8 cellular contexts compared by ENCODE assay signal in the genomic region with DNA sequence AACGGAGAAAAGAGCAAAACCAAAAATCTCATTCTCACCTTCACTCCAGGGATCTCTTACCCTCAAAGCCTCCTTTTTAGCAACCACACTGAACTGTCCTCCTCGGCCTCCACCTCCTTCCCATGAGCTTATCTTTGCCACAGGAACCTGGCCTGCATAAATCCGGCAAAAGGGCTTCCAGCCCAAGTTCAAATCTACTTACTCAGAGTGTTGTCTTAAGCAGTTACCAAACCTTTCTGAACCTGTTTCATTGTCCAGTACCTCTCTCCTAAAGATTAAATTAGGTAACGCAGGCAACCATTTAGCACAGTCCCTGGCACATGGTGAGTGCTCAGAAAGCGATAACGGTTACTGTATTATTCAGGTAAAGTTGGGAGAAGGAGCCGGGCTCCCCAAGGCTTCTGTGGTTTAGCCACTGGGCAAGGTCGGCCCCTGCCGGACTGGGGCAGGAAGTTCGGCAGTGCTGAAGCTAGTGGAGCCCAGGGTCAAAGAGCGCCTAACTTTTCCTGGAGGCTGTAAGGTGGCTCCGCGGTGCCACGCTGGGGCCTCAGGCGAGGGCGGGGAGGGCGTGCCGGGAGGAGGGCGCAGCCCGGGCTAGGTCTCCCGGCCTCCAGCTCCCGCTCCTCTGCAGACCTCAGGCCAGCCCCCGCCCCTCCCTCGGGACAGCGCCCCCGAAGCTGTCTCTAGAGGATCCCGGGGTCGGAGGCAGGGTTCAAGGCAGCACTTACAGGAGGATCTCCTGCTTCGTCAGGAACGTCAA. TPM values are rescaled to one million over a fixed set of nuclear protein-coding genes. Genes with fewer than 3 reads are reported as not detected.
DNase-seq lines count a peak whose midpoint lies in the region; ATAC-seq and TF ChIP-seq lines count a peak whose summit lies in the region.

No MANE protein-coding gene starts in this region.

- H2BK5ac ChIP-seq in trophoblast cell (ENCODE audit: low read depth, low read length, poor library complexity): peak overlapping the region; percentile 33

- peaks cover 77% of the 10 kb centered on the region for H3F3A ChIP-seq in PC-9 (ENCODE audit: insufficient read depth, low read depth)

- peak; percentile 71 for DNase-seq in AG08396 (ENCODE audit: low spot score)
- DNase-seq in PC-9: peak; percentile 68 to 79
- DNase-seq in activated gamma-delta T cell (lab: John Stamatoyannopoulos, UW): peak; percentile 30
- peak; percentile 49 for DNase-seq in globus pallidus (ENCODE audit: low spot score)
- peak; percentile 60 to 79 for DNase-seq in trophoblast cell
- no peak for DNase-seq in uterus

- peaks cover 5% of the 10 kb centered on the region for H3K79me1 ChIP-seq in trophoblast cell (ENCODE audit: low read length)

- H3K9me2 ChIP-seq in PC-9 (ENCODE audit: insufficient read depth): no peaks in the 10 kb centered on the region

- H2BK120ac ChIP-seq in trophoblast cell (ENCODE audit: insufficient read depth, low read length, poor library complexity): no peak overlapping the region

- peak overlapping the region; percentile 45 for H3K9ac ChIP-seq in trophoblast cell (ENCODE audit: low read length)

- H3K18ac ChIP-seq in trophoblast cell (ENCODE audit: low read length): peak overlapping the region; percentile 70

- no peak overlapping the region for H3K23ac ChIP-seq in trophoblast cell (ENCODE audit: low read length)

- H4K8ac ChIP-seq in trophoblast cell (ENCODE audit: low read depth, low read length): peak overlapping the region; percentile 40

- H3K9me3 ChIP-seq in PC-9 (ENCODE audit: insufficient read depth, low read depth) (no peaks in the 10 kb centered on the region), trophoblast cell (ENCODE audit: insufficient read depth, low read depth, low read length) (no peaks in the 10 kb centered on the region), uterus (no peaks in the 10 kb centered on the region)

- H4K12ac ChIP-seq in trophoblast cell (ENCODE audit: low read depth, low read length): peak overlapping the region; percentile 55

- H3K36me3 ChIP-seq in PC-9 (ENCODE audit: low read depth): peaks cover 17% of the 10 kb centered on the region
- H3K36me3 ChIP-seq in trophoblast cell (ENCODE audit: control insufficient read depth in 1 of 2, insufficient read depth in 2 of 2, low read length in 2 of 2): peaks cover 27 to 28% of the 10 kb centered on the region in 2 experiments
- no peaks in the 10 kb centered on the region for H3K36me3 ChIP-seq in uterus

- no peak for TF ChIP-seq POLR2A in uterus (IDR thresholded peaks at IDR 0.05)

- peak overlapping the region; percentile 86 for H3K4me3 ChIP-seq in PC-9
- H3K4me3 ChIP-seq in trophoblast cell (ENCODE audit: low read depth, low read length): peak overlapping the region; percentile 85
- peak overlapping the region; percentile 76 to 81 for H3K4me3 ChIP-seq in uterus

- TF ChIP-seq CTCF in PC-9 (conservative IDR thresholded peaks at IDR 0.05) (peak; percentile 64), uterus (IDR thresholded peaks at IDR 0.05) (peak in 3 of 4 experiments; percentile 43 to 60 (median 47))

- no CpG with 5 or more reads among the region's 30 CpGs for WGBS in trophoblast cell (ENCODE audit: extremely low coverage, insufficient coverage, insufficient read length)

- H4K91ac ChIP-seq in trophoblast cell (ENCODE audit: low read depth, low read length): peak overlapping the region; percentile 20

- H3K4me1 ChIP-seq in PC-9 (replicated peaks; ENCODE audit: insufficient read depth) (peaks cover 57% of the 10 kb centered on the region), trophoblast cell (ENCODE audit: control insufficient read depth in 1 of 2, insufficient read depth in 2 of 2, low read length in 2 of 2) (peaks cover 2 to 3% of the 10 kb centered on the region in 2 experiments), uterus (peaks cover 0 to 4% of the 10 kb centered on the region in 2 donors)

- peak overlapping the region; percentile 94 for H3K4me2 ChIP-seq in PC-9
- H3K4me2 ChIP-seq in trophoblast cell (ENCODE audit: low read length): peak overlapping the region; percentile 92

- peak overlapping the region; percentile 22 for H3K14ac ChIP-seq in trophoblast cell (ENCODE audit: low read length)

- H3K27me3 ChIP-seq in PC-9 (ENCODE audit: insufficient read depth, low read depth): no peaks in the 10 kb centered on the region
- H3K27me3 ChIP-seq in trophoblast cell (ENCODE audit: insufficient read depth, low read length): no peaks in the 10 kb centered on the region
- no peaks in the 10 kb centered on the region for H3K27me3 ChIP-seq in uterus

- peak overlapping the region; percentile 89 for H2AFZ ChIP-seq in PC-9
- H2AFZ ChIP-seq in trophoblast cell (ENCODE audit: insufficient read depth, low read length, poor library complexity): peak overlapping the region; percentile 65

- peak overlapping the region; percentile 1 for H3K4ac ChIP-seq in trophoblast cell (ENCODE audit: low read depth, low read length)

- intact Hi-C loops in PC-9 (cut with micrococcal nuclease; ENCODE audit: unreplicated experiment): loop anchor here (1.0 to 5.0 kb wide), 4 partner anchors 32 to 341 kb away; a partner anchor contains a TSS
- intact Hi-C loops in uterus (cut with DNase I; ENCODE audit: low total_unique reads): no loop called here

- POLR2A ChIA-PET in PC-9 (lab: Charles Lee; ENCODE audit: unreplicated experiment): interaction anchor here (0.6 to 1.0 kb wide), 5 partner anchors 16 to 298 kb away, joined by 3 to 11 read pairs (median 8); a partner anchor contains a TSS

- TSS peak; percentile 41 for BruUV-seq in PC-9 (replicated peaks; lab: Mats Ljungman, UMichigan)

- H2BK12ac ChIP-seq in trophoblast cell (ENCODE audit: low read length): no peak overlapping the region

- H4K20me1 ChIP-seq in PC-9 (ENCODE audit: insufficient read depth): 0 out of 2 replicates have a peak, but pooled peaks cover 14% of the 10 kb centered on the region

- peaks cover 49% of the 10 kb centered on the region for H3K79me2 ChIP-seq in PC-9 (ENCODE audit: low read depth)
- H3K79me2 ChIP-seq in trophoblast cell (ENCODE audit: control insufficient read depth, insufficient read depth, low read length, poor library complexity): no peaks in the 10 kb centered on the region

- CTCF ChIA-PET in PC-9 (lab: Charles Lee): interaction anchor here (0.8 kb wide), 1 partner anchor 59 kb away, joined by 3 read pairs; no protein-coding TSS in a partner anchor

- peak; percentile 23 for ATAC-seq in GM18520 (IDR thresholded peaks at IDR 0.05; ENCODE audit: unreplicated experiment)
- peak; percentile 30 for ATAC-seq in HG03095 (IDR thresholded peaks at IDR 0.05; ENCODE audit: unreplicated experiment)

- H3K27ac ChIP-seq in PC-9 (peak overlapping the region; percentile 74), trophoblast cell (ENCODE audit: low read depth, low read length) (peak overlapping the region; percentile 7), uterus (peak overlapping the region; percentile 66 to 83)

- no peak overlapping the region for H2AK5ac ChIP-seq in trophoblast cell (ENCODE audit: low read length)

RNA-seq across cellular contexts. Expression of a gene that starts 0.6 kb away (rescaled TPM):
- total RNA-seq in PC-9 (2021): 113 and 127 TPM in 2 replicates
- polyA plus RNA-seq in trophoblast cell (2013): 32.9 and 34.6 TPM in 2 replicates
- 10 to 100 TPM in 3 of 4 donors, 1 to 10 TPM in 1; 9.5 to 80.7 (median 49.2) TPM for total RNA-seq in uterus

RNA-seq across cellular contexts. Expression of a gene that starts 0.9 kb away (rescaled TPM):
- total RNA-seq in PC-9 (2021) (7.5 and 7.6 TPM in 2 replicates), uterus (10 to 100 TPM in 1 of 4 donors, 1 to 10 TPM in 1, under 1 TPM in 2; under 0.01 to 15.0 (median 4.0) TPM)
- 1.3 and 1.5 TPM in 2 replicates for polyA plus RNA-seq in trophoblast cell (2013)

RNA-seq across cellular contexts. Expression of a gene that starts 16.2 kb away (rescaled TPM):
- total RNA-seq in PC-9 (2021) (0.93 and 0.96 TPM in 2 replicates), uterus (under 1 TPM in 1 of 4 donors, not detected in 3; 0.41 TPM)
- polyA plus RNA-seq in trophoblast cell (2013): 0.05 and 0.06 TPM in 2 replicates

RNA-seq across cellular contexts. Expression of a gene that starts 32.0 kb away (rescaled TPM):
- total RNA-seq in PC-9 (2021) (63.6 and 70.7 TPM in 2 replicates), uterus (10 to 100 TPM in 3 of 4 donors, 1 to 10 TPM in 1; 6.7 to 50.1 (median 22.8) TPM)
- 20.8 and 21.0 TPM in 2 replicates for polyA plus RNA-seq in trophoblast cell (2013)

RNA-seq across cellular contexts. Expression of a gene that starts 32.4 kb away (rescaled TPM):
- total RNA-seq in PC-9 (2021): 57.4 TPM in 2 replicates
- 53.6 and 53.7 TPM in 2 replicates for polyA plus RNA-seq in trophoblast cell (2013)
- total RNA-seq in uterus: 100 to 1,000 TPM in 1 of 4 donors, 10 to 100 TPM in 3; 35.6 to 119 (median 69.4) TPM

Comparison
In these comparisons a context has a peak if more than half of its experiments do, and no peak if none do; other contexts are left out.
1. DNase-seq: peak in AG08396 (single experiment), PC-9 (2 of 2), activated gamma-delta T cell (single experiment), globus pallidus (single experiment) and trophoblast cell (2 of 2); none in uterus (0 of 2).
2. H3K27ac ChIP-seq: peak in every context shown above with its lines; median percentile 74 in uterus; 74 in PC-9; 7 in trophoblast cell.
3. Peak in every context shown above with its lines, with median percentiles within 50 percentile points of each other: H3K4me3 ChIP-seq.